8 cellular contexts compared by ENCODE assay signal in genomic region chr5:181217805-181218065, GRCh38. TPM values are rescaled to one million over a fixed set of nuclear protein-coding genes. Genes with fewer than 3 reads are reported as not detected.
A peak's percentile ranks its signal among the peaks of the same experiment; 100 is the strongest.
DNase-seq lines count a peak whose midpoint lies in the region; ATAC-seq and TF ChIP-seq lines count a peak whose summit lies in the region.

No MANE protein-coding gene starts in this region.

- no peak overlapping the region for H2BK5ac ChIP-seq in H9 (ENCODE audit: insufficient read length, low read length)

- no peak overlapping the region for H3K27ac ChIP-seq in H9 (ENCODE audit: insufficient read length, low read depth, low read length)

- H3K36me3 ChIP-seq in BJ (ENCODE audit: control insufficient read depth, insufficient read depth, low read length): no peaks in the 10 kb centered on the region

- H3K23ac ChIP-seq in H9 (ENCODE audit: insufficient read length, low read depth, low read length): no peak overlapping the region

- H3K9me3 Mint-ChIP-seq in H9: peaks cover 0 to 8% of the 10 kb centered on the region in 2 experiments; a peak in 2 of 5 replicates
- no peaks in the 10 kb centered on the region for H3K9me3 Mint-ChIP-seq in T-cell
- no peaks in the 10 kb centered on the region for H3K9me3 Mint-ChIP-seq in endothelial cell (ENCODE audit: unreplicated experiment)

- no peaks in the 10 kb centered on the region; the same call in 1 of the 2 replicates for H3K4me1 ChIP-seq in H9 (ENCODE audit: insufficient read depth, low read length)

- no peak overlapping the region for H4K91ac ChIP-seq in H9 (ENCODE audit: insufficient read length, low read depth, low read length)

- H3K4ac ChIP-seq in H9 (ENCODE audit: low read depth, low read length): no peak overlapping the region

- H2BK120ac ChIP-seq in H9 (ENCODE audit: low read depth, low read length, poor library complexity, severe bottlenecking): no peak overlapping the region

- no peak overlapping the region for H3K56ac ChIP-seq in H9 (ENCODE audit: insufficient read length, low read depth, low read length)

- no peak overlapping the region for H3K14ac ChIP-seq in H9 (ENCODE audit: insufficient read depth, low read length)

- peaks cover 44% of the 10 kb centered on the region for H3K27me3 Mint-ChIP-seq in H9 (ENCODE audit: low read depth)
- peaks cover 0 to 7% of the 10 kb centered on the region in 2 donors for H3K27me3 Mint-ChIP-seq in T-cell
- peaks cover 34% of the 10 kb centered on the region for H3K27me3 Mint-ChIP-seq in endothelial cell (ENCODE audit: unreplicated experiment)

- no peak overlapping the region for H2BK12ac ChIP-seq in H9 (ENCODE audit: insufficient read length, low read depth, low read length)

- DNase-seq in BJ (ENCODE audit: low read depth) (no peak), H9 (no peak), T-cell (peak in 19 of 34 experiments; percentile 21 to 57 (median 39)), endothelial cell (ENCODE audit: low spot score) (no peak), omental fat pad (ENCODE audit: low spot score) (no peak), D341Med (ENCODE audit: low spot score) (no peak), NCI-H510A treated with DMSO at 0.1 percent for 48 hours (lab: John Stamatoyannopoulos, UW) (no peak), DMS53 treated with DMSO at 0.1 percent for 48 hours (lab: John Stamatoyannopoulos, UW; ENCODE audit: unreplicated experiment) (no peak)

- H3K18ac ChIP-seq in H9 (ENCODE audit: insufficient read length, low read depth, low read length): no peak overlapping the region

- no peak for TF ChIP-seq CTCF in BJ (IDR thresholded peaks at IDR 0.05; ENCODE audit: insufficient read depth, low read depth, low read length)
- 0 out of 3 replicates have a peak, but pooled peaks have one; percentile 3 for TF ChIP-seq CTCF in H9 (conservative IDR thresholded peaks at IDR 0.05)
- no peak for TF ChIP-seq CTCF in endothelial cell (IDR thresholded peaks at IDR 0.05; ENCODE audit: unreplicated experiment)
- no peak for TF ChIP-seq CTCF in omental fat pad (IDR thresholded peaks at IDR 0.05)

- no peak overlapping the region for H4K8ac ChIP-seq in H9 (replicated peaks; ENCODE audit: insufficient read length, low read depth, low read length)

- H4K5ac ChIP-seq in H9 (ENCODE audit: insufficient read length, low read depth, low read length): no peak overlapping the region

- H3K23me2 ChIP-seq in H9 (ENCODE audit: insufficient read length, low read depth, low read length, poor library complexity, severe bottlenecking): peaks cover 9% of the 10 kb centered on the region

- H3K36me3 Mint-ChIP-seq in H9 (ENCODE audit: insufficient read depth in 1 of 3, low read depth in 3 of 3) (peaks cover 0 to 3% (median 0%) of the 10 kb centered on the region in 3 experiments; a peak in 1 of 7 replicates), T-cell (peaks cover 5% of the 10 kb centered on the region), endothelial cell (ENCODE audit: low read depth, unreplicated experiment) (peaks cover 12% of the 10 kb centered on the region)

- no peak overlapping the region for H3K9ac ChIP-seq in H9 (ENCODE audit: extremely low read depth, insufficient read length, low read length)

- H3K4me3 ChIP-seq in BJ (ENCODE audit: low read depth, low read length): peak overlapping the region; percentile 33

- H3K27ac Mint-ChIP-seq in H9: peak overlapping the region in 1 of 3 experiments; percentile 8; a peak in 2 of 7 replicates
- peak overlapping the region; percentile 89 to 94 for H3K27ac Mint-ChIP-seq in T-cell
- H3K27ac Mint-ChIP-seq in endothelial cell (ENCODE audit: unreplicated experiment): no peak overlapping the region

- ATAC-seq in T-cell (replicated peaks in 1 of 4) (peak; percentile 20 to 44 (median 41)), omental fat pad (ENCODE audit: low FRiP score) (peak; percentile 5)

- no peaks in the 10 kb centered on the region for H3K79me2 ChIP-seq in H9 (ENCODE audit: insufficient read depth, low read length)

- no peaks in the 10 kb centered on the region for H4K20me1 ChIP-seq in H9 (ENCODE audit: control insufficient read depth, insufficient read depth, insufficient read length)

- POLR2A ChIA-PET in BJ (lab: Charles Lee): no interaction called here
- POLR2A ChIA-PET in T-cell (lab: Charles Lee): no interaction called here

- peak overlapping the region; percentile 70 for H3K4me2 ChIP-seq in H9 (ENCODE audit: insufficient read depth, insufficient read length, low read length)

- H3K4me3 Mint-ChIP-seq in H9 (peak overlapping the region; percentile 72 to 93), T-cell (peak overlapping the region; percentile 89 to 91 (median 89)), endothelial cell (ENCODE audit: unreplicated experiment) (peak overlapping the region; percentile 87)

- no CpG with 5 or more reads among the region's 13 CpGs for WGBS in H9 (ENCODE audit: extremely low coverage, insufficient read length, low lambda C conversion rate)

- H3K4me1 Mint-ChIP-seq in H9 (peaks cover 23 to 28% of the 10 kb centered on the region in 2 experiments), T-cell (peaks cover 41 to 65% (median 48%) of the 10 kb centered on the region in 3 donors), endothelial cell (ENCODE audit: unreplicated experiment) (peaks cover 19% of the 10 kb centered on the region)

- H3K9me3 ChIP-seq in H9 (ENCODE audit: control insufficient read depth, low read depth, low read length): no peaks in the 10 kb centered on the region

- peaks cover 2% of the 10 kb centered on the region; the same call in 1 of the 2 replicates for H3K27me3 ChIP-seq in BJ (ENCODE audit: control insufficient read depth, insufficient read depth, low read length)
- H3K27me3 ChIP-seq in H9 (ENCODE audit: insufficient read depth, low read length): no peaks in the 10 kb centered on the region; the same call in 1 of the 2 replicates

- H2BK15ac ChIP-seq in H9 (ENCODE audit: low read depth, low read length): no peak overlapping the region

- no peak overlapping the region for H3T11ph ChIP-seq in H9 (ENCODE audit: low read length)

- CTCF ChIA-PET in BJ (lab: Yijun Ruan, JAX) (interaction anchor here (1.5 kb wide), 1 partner anchor 10 kb away, joined by 4 read pairs; no protein-coding TSS in a partner anchor), T-cell (lab: Charles Lee) (no interaction called here)

- H2AK5ac ChIP-seq in H9 (ENCODE audit: insufficient read length, low read length): no peak overlapping the region

- no peak overlapping the region for H2AFZ ChIP-seq in H9 (ENCODE audit: low read length)

- no peak overlapping the region for H2BK20ac ChIP-seq in H9 (ENCODE audit: low read depth, low read length, poor library complexity, severe bottlenecking)

- H3K79me1 ChIP-seq in H9 (ENCODE audit: insufficient read depth, low read depth, low read length, poor library complexity, severe bottlenecking): no peaks in the 10 kb centered on the region

RNA-seq across cellular contexts. Expression of gene TRIM41, which starts 5.3 kb away (rescaled TPM):
- 15.2 and 15.9 TPM in 2 replicates for polyA plus RNA-seq in BJ (2011; rRNA removed)
- 5.5 and 8.2 TPM in 2 replicates for polyA minus RNA-seq in BJ (2011; rRNA and poly(A)+ RNA removed)
- total RNA-seq in H9 (2021) (33.5 and 34.2 TPM in 2 replicates), T-cell (10 to 100 TPM; 32.2 to 46.2 (median 36.7) TPM), endothelial cell (ENCODE audit: unreplicated experiment) (21.8 TPM), omental fat pad (10 to 100 TPM in 3 of 4 donors, 1 to 10 TPM in 1; 9.8 to 16.4 (median 12.6) TPM)

RNA-seq across cellular contexts. Expression of gene TRIM7, which starts 12.7 kb away (rescaled TPM):
- 3.2 and 3.9 TPM in 2 replicates for polyA plus RNA-seq in BJ (2011; rRNA removed)
- 0.71 and 0.77 TPM in 2 replicates for polyA minus RNA-seq in BJ (2011; rRNA and poly(A)+ RNA removed)
- not detected in 2 replicates for total RNA-seq in H9 (2021)
- total RNA-seq in T-cell: 1 to 10 TPM; 1.6 to 3.1 (median 3.0) TPM
- total RNA-seq in endothelial cell (ENCODE audit: unreplicated experiment): not detected
- 1 to 10 TPM in 2 of 4 donors, under 1 TPM in 2; 0.79 to 2.9 (median 1.1) TPM for total RNA-seq in omental fat pad

RNA-seq across cellular contexts. Expression of gene RACK1, which starts 26.0 kb away (rescaled TPM):
- polyA plus RNA-seq in BJ (2011; rRNA removed): 6,186 and 8,520 TPM in 2 replicates
- polyA minus RNA-seq in BJ (2011; rRNA and poly(A)+ RNA removed): 5,808 and 12,219 TPM in 2 replicates
- total RNA-seq in H9 (2021) (2,548 and 2,552 TPM in 2 replicates), T-cell (1,000 to 10,000 TPM; 2,132 to 2,437 (median 2,230) TPM), endothelial cell (ENCODE audit: unreplicated experiment) (2,232 TPM), omental fat pad (1,000 to 10,000 TPM; 1,928 to 2,385 (median 2,165) TPM)

RNA-seq across cellular contexts. Expression of gene TRIM52, which starts 43.2 kb away (rescaled TPM):
- 6.3 and 6.7 TPM in 2 replicates for polyA plus RNA-seq in BJ (2011; rRNA removed)
- 5.7 and 6.4 TPM in 2 replicates for polyA minus RNA-seq in BJ (2011; rRNA and poly(A)+ RNA removed)
- total RNA-seq in H9 (2021) (5.1 and 5.7 TPM in 2 replicates), T-cell (10 to 100 TPM; 42.9 to 56.9 (median 54.0) TPM), endothelial cell (ENCODE audit: unreplicated experiment) (10.4 TPM), omental fat pad (10 to 100 TPM in 3 of 4 donors, 1 to 10 TPM in 1; 9.8 to 19.7 (median 14.5) TPM)

Comparison
In these comparisons a context has a peak if more than half of its experiments do, and no peak if none do; other contexts are left out.
1. DNase-seq: peak in T-cell (19 of 34); none in BJ (single experiment), H9 (single experiment), endothelial cell (single experiment), omental fat pad (single experiment), D341Med (single experiment), NCI-H510A treated with DMSO at 0.1 percent for 48 hours (single experiment) and DMS53 treated with DMSO at 0.1 percent for 48 hours (single experiment).
2. Peak in every context shown above with its lines, with median percentiles within 50 percentile points of each other: H3K4me3 Mint-ChIP-seq.